In the genomic region with DNA sequence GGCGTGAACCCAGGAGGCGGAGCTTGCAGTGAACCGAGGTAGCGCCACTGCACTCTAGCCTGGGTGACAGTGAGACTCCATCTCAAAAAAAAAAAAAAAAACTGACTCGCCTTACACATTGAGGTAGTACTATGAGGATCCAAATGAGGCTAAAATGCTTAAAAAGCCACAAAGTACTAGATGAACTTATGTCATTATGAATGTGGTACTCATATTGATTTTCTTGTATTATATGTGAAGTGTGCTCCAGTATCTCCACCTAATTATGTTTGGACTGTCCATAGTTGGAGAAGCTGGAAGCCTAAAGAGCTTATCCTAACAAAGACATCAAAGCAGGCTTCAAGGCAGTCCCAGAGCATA, we compare ENCODE assay signal across 19 cellular contexts.
"Had no signal": no experiment of that assay in that cellular context is flagged by ENCODE, and none has a peak within 500 bp of the region (broad histone marks: within the 10 kb centered on the region; RNA-seq: fewer than 3 reads in every experiment).

No MANE protein-coding gene starts in this region.

- H3K27me3 ChIP-seq: colonic mucosa, heart right ventricle, ovary, right atrium auricular region, stomach, thyroid gland had no signal

- H3K4me3 ChIP-seq: colonic mucosa, heart right ventricle, ovary, right atrium auricular region, stomach, thyroid gland had no signal

- DNase-seq: colonic mucosa; dermis blood vessel endothelial cell; effector CD4-positive, alpha-beta T cell; endodermal cell; heart right ventricle; kidney glomerular epithelial cell; mesendoderm; naive B cell; ovary; small intestine; stimulated activated CD4-positive, alpha-beta T cell treated with anti-CD3 and anti-CD28 coated beads, Interleukin-12 subunit alpha, Interleukin-12 subunit beta, amount 100 ng/mL, for 4 hours; stimulated activated naive CD4-positive, alpha-beta T cell; stomach; thyroid gland had no signal

- FAIRE-seq: endothelial cell of umbilical vein, frontal cortex, islet of Langerhans, small intestine, urothelium cell line had no signal

- H3K27ac ChIP-seq: colonic mucosa, ovary, right atrium auricular region, stomach, thyroid gland had no signal
